In genomic region chr9:129596541-129597328, GRCh38 we compare ENCODE assay signal across 8 cellular contexts. TPM values are rescaled to one million over a fixed set of nuclear protein-coding genes. Genes with fewer than 3 reads are reported as not detected.
DNase-seq lines count a peak whose midpoint lies in the region; ATAC-seq, FAIRE-seq and TF ChIP-seq lines count a peak whose summit lies in the region.

No MANE protein-coding gene starts in this region.

- H3K4me1 ChIP-seq in right atrium auricular region = peaks cover 0 to 24% of the 10 kb centered on the region in 2 donors

- peak overlapping the region; percentile 84 to 88 for H3K27ac ChIP-seq in right atrium auricular region

- no peaks in the 10 kb centered on the region for H3K36me3 ChIP-seq in right atrium auricular region

- no peak for TF ChIP-seq CTCF in right atrium auricular region (IDR thresholded peaks at IDR 0.05)

- H3K4me1 Mint-ChIP-seq in activated naive CD8-positive, alpha-beta T cell treated with anti-CD3 and anti-CD28 coated beads, Interleukin-2, amount 50 U/mL, for 24 hours = peaks cover 19% of the 10 kb centered on the region

- peak overlapping the region; percentile 25 to 47 for H3K4me3 ChIP-seq in right atrium auricular region

- no peak overlapping the region for H3K27ac Mint-ChIP-seq in activated naive CD8-positive, alpha-beta T cell treated with anti-CD3 and anti-CD28 coated beads, Interleukin-2, amount 50 U/mL, for 24 hours

- DNase-seq in activated naive CD8-positive, alpha-beta T cell treated with anti-CD3 and anti-CD28 coated beads, Interleukin-2, amount 50 U/mL, for 24 hours = no peak
- DNase-seq in right atrium auricular region (ENCODE audit: low spot score) (peak; percentile 75), sciatic nerve (ENCODE audit: low spot score) (peak; percentile 80), dermis blood vessel endothelial cell (no peak)
- DNase-seq in effector CD8-positive, alpha-beta T cell (lab: John Stamatoyannopoulos, UW) = no peak
- DNase-seq in activated CD4-positive, alpha-beta T cell treated with anti-CD3 and anti-CD28 coated beads for 1 hour = no peak

- H3K27me3 ChIP-seq in right atrium auricular region = no peaks in the 10 kb centered on the region

- no peak overlapping the region for H3K4me3 Mint-ChIP-seq in activated naive CD8-positive, alpha-beta T cell treated with anti-CD3 and anti-CD28 coated beads, Interleukin-2, amount 50 U/mL, for 24 hours

- FAIRE-seq in G401.6 (lab: Jason Lieb, UNC) = peak; percentile 81

- intact Hi-C loops in sciatic nerve (cut with DNase I) = no loop called here

- no peaks in the 10 kb centered on the region for H3K9me3 Mint-ChIP-seq in activated naive CD8-positive, alpha-beta T cell treated with anti-CD3 and anti-CD28 coated beads, Interleukin-2, amount 50 U/mL, for 24 hours

- peaks cover 22% of the 10 kb centered on the region for H3K27me3 Mint-ChIP-seq in activated naive CD8-positive, alpha-beta T cell treated with anti-CD3 and anti-CD28 coated beads, Interleukin-2, amount 50 U/mL, for 24 hours

- H3K9me3 ChIP-seq in right atrium auricular region = no peaks in the 10 kb centered on the region

- no peaks in the 10 kb centered on the region for H3K36me3 Mint-ChIP-seq in activated naive CD8-positive, alpha-beta T cell treated with anti-CD3 and anti-CD28 coated beads, Interleukin-2, amount 50 U/mL, for 24 hours (ENCODE audit: low read depth)

- peak; percentile 20 for ATAC-seq in activated naive CD8-positive, alpha-beta T cell treated with anti-CD3 and anti-CD28 coated beads, Interleukin-2, amount 50 U/mL, for 24 hours
- ATAC-seq in sciatic nerve (peak; percentile 88), HG02870 (IDR thresholded peaks at IDR 0.05; ENCODE audit: unreplicated experiment) (no peak)

RNA-seq across cellular contexts. Expression of gene C9orf50, which starts 24.2 kb away (rescaled TPM):
- total RNA-seq in right atrium auricular region = not detected
- total RNA-seq in sciatic nerve = 2.2 TPM
- not detected in 2 replicates for total RNA-seq in dermis blood vessel endothelial cell

RNA-seq across cellular contexts. Expression of gene NTMT1, which starts 29.2 kb away (rescaled TPM):
- total RNA-seq in right atrium auricular region (10 to 100 TPM; 33.7 to 36.0 TPM), sciatic nerve (28.0 TPM), dermis blood vessel endothelial cell (15.7 and 20.1 TPM in 2 replicates)

RNA-seq across cellular contexts. Expression of gene ASB6, which starts 45.2 kb away (rescaled TPM):
- 10 to 100 TPM; 10.2 to 12.6 TPM for total RNA-seq in right atrium auricular region
- 18.6 TPM for total RNA-seq in sciatic nerve
- total RNA-seq in dermis blood vessel endothelial cell = 17.9 and 21.5 TPM in 2 replicates

Comparison
In these comparisons a context has a peak if more than half of its experiments do, and no peak if none do; other contexts are left out.
1. DNase-seq: peak in right atrium auricular region (single experiment) and sciatic nerve (single experiment); none in activated naive CD8-positive, alpha-beta T cell treated with anti-CD3 and anti-CD28 coated beads, Interleukin-2, amount 50 U/mL, for 24 hours (single experiment), effector CD8-positive, alpha-beta T cell (single experiment), activated CD4-positive, alpha-beta T cell treated with anti-CD3 and anti-CD28 coated beads for 1 hour (single experiment) and dermis blood vessel endothelial cell (single experiment).